Comparison of ENCODE assay signal across 18 cellular contexts in genomic region chr1:204180133-204180532, GRCh38. TPM values are rescaled to one million over a fixed set of nuclear protein-coding genes. Genes with fewer than 3 reads are reported as not detected.
A peak's percentile ranks its signal among the peaks of the same experiment; 100 is the strongest.
DNase-seq lines count a peak whose midpoint lies in the region; ATAC-seq and TF ChIP-seq lines count a peak whose summit lies in the region.
"Had no signal": no experiment of that assay in that cellular context is flagged by ENCODE, and none has a peak within 500 bp of the region (broad histone marks: within the 10 kb centered on the region; RNA-seq: fewer than 3 reads in every experiment).

No MANE protein-coding gene starts in this region.

- intact Hi-C loops in heart left ventricle (cut with DNase I) = no loop called here

- H3K27ac ChIP-seq in heart left ventricle = no peak overlapping the region
- H3K27ac ChIP-seq: KMS-11, Peyer's patch had no signal

- TF ChIP-seq CTCF in heart left ventricle (IDR thresholded peaks at IDR 0.05) = no peak

- no peak overlapping the region for H3K4me3 ChIP-seq in heart left ventricle
- H3K4me3 ChIP-seq: Peyer's patch had no signal

- ATAC-seq in activated CD4-positive, CD25-positive, alpha-beta regulatory T cell treated with anti-CD3 and anti-CD28 coated beads, Interleukin-2, amount 50 U/mL, for 24 hours = no peak
- ATAC-seq in heart left ventricle = no peak
- no peak for ATAC-seq in GM18858 (IDR thresholded peaks at IDR 0.05; ENCODE audit: unreplicated experiment)
- ATAC-seq: HCT116, SK-N-SH treated with all-trans-retinoic acid at 6 μM for 48 hours had no signal

- DNase-seq in COLO668 (lab: John Stamatoyannopoulos, UW; ENCODE audit: unreplicated experiment) (peak; percentile 52), ELF-1 (ENCODE audit: low read depth, low spot score) (peak; percentile 23), NCI-H510A treated with DMSO at 0.1 percent for 48 hours (lab: John Stamatoyannopoulos, UW) (peak; percentile 57), myocyte (ENCODE audit: low read depth) (peak; percentile 79), heart left ventricle (no peak)
- DNase-seq: CD4-positive, alpha-beta memory T cell; GDM1; NCI-H1930; NCI-H82 had no signal

- TF ChIP-seq POLR2A in heart left ventricle (IDR thresholded peaks at IDR 0.05) = no peak

- peaks cover 0 to 11% (median 0%) of the 10 kb centered on the region in 9 donors for H3K27me3 ChIP-seq in heart left ventricle
- H3K27me3 ChIP-seq: Peyer's patch had no signal

- no peaks in the 10 kb centered on the region for H3K9me3 ChIP-seq in heart left ventricle
- H3K9me3 ChIP-seq: Peyer's patch had no signal

- no peaks in the 10 kb centered on the region for H3K36me3 ChIP-seq in heart left ventricle
- H3K36me3 ChIP-seq: Peyer's patch had no signal

- 75 to 82% (median 80%) methylated on average over 6 of the region's 6 CpGs for WGBS in heart left ventricle, 4 donors

- no peaks in the 10 kb centered on the region for H3K4me1 ChIP-seq in heart left ventricle
- H3K4me1 ChIP-seq: Peyer's patch had no signal

RNA-seq across cellular contexts. Expression of gene REN, which starts 14.0 kb away (rescaled TPM):
- total RNA-seq in myocyte (not detected in 2 replicates), heart left ventricle (not detected)
- not detected for polyA plus RNA-seq in myocyte (2012)
- polyA plus RNA-seq in heart left ventricle = not detected
- total RNA-seq: CD4-positive, alpha-beta memory T cell; Daoy; H1; Peyer's patch; T-helper 2 cell treated with Interferon-gamma antibody and Interleukin-4, amounts not matched to agents 100 ng/mL and 5 ng/mL, for 36 hours had no signal
- polyA plus RNA-seq: CD4-positive, alpha-beta memory T cell had no signal

RNA-seq across cellular contexts. Expression of gene KISS1, which starts 16.2 kb away (rescaled TPM):
- total RNA-seq in myocyte = 10.6 and 19.3 TPM in 2 replicates
- polyA plus RNA-seq in myocyte (2012) = 31.4 TPM
- not detected for total RNA-seq in heart left ventricle
- polyA plus RNA-seq in heart left ventricle = not detected
- total RNA-seq: CD4-positive, alpha-beta memory T cell; H1; T-helper 2 cell treated with Interferon-gamma antibody and Interleukin-4, amounts not matched to agents 100 ng/mL and 5 ng/mL, for 36 hours had no signal
- polyA plus RNA-seq: CD4-positive, alpha-beta memory T cell had no signal

RNA-seq across cellular contexts. Expression of gene ETNK2, which starts 28.3 kb away (rescaled TPM):
- total RNA-seq in myocyte = 0.32 and 0.83 TPM in 2 replicates
- polyA plus RNA-seq in myocyte (2012) = 1.5 TPM
- total RNA-seq in heart left ventricle = 10 to 100 TPM in 1 of 9 donors, 1 to 10 TPM in 8; 1.1 to 16.3 (median 2.5) TPM
- polyA plus RNA-seq in heart left ventricle = 1 to 10 TPM; 3.0 to 6.5 TPM

RNA-seq across cellular contexts. Expression of gene GOLT1A, which starts 33.7 kb away (rescaled TPM):
- not detected in 2 replicates for total RNA-seq in myocyte
- 0.24 TPM for polyA plus RNA-seq in myocyte (2012)
- total RNA-seq in heart left ventricle = under 1 TPM in 1 of 9 donors, not detected in 8; 0.29 TPM
- under 1 TPM in 1 of 2 donors, not detected in 1; 0.24 TPM for polyA plus RNA-seq in heart left ventricle
- total RNA-seq: Daoy; T-helper 2 cell treated with Interferon-gamma antibody and Interleukin-4, amounts not matched to agents 100 ng/mL and 5 ng/mL, for 36 hours had no signal

Comparison
In these comparisons a context has a peak if more than half of its experiments do, and no peak if none do; other contexts are left out.
1. DNase-seq: peak in COLO668 (single experiment), ELF-1 (single experiment), NCI-H510A treated with DMSO at 0.1 percent for 48 hours (single experiment) and myocyte (single experiment); none in heart left ventricle (0 of 5).